28 cellular contexts compared by ENCODE assay signal in the genomic region with DNA sequence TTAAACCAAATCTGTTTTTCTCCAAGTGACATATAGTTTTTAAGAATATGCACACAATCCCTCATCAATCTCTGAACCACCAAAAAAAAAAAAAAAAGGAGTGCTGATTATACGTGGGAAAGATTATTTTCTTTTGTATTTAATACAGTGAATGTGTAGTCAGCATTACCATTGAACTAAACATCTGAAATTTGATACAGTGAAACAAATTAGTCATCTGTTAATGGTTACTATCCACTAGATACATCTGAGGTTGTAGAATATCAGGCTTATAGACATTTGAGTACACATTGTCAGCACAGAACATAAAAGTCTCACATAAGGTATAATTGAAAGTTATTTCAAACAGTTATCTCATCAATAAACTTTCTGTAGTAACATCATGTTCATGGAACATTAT.
DNase-seq lines count a peak whose midpoint lies in the region; ATAC-seq and TF ChIP-seq lines count a peak whose summit lies in the region.
"Had no signal": no experiment of that assay in that cellular context is flagged by ENCODE, and none has a peak within 500 bp of the region (broad histone marks: within the 10 kb centered on the region; RNA-seq: fewer than 3 reads in every experiment).

No MANE protein-coding gene starts in this region.

- ATAC-seq in HG03520 (IDR thresholded peaks at IDR 0.05; ENCODE audit: unreplicated experiment), result no peak
- ATAC-seq: gastroesophageal sphincter; GM12878; naive thymus-derived CD4-positive, alpha-beta T cell; stimulated activated effector memory CD8-positive, alpha-beta T cell treated with anti-CD3 and anti-CD28 coated beads, Interleukin-12 subunit alpha, Interleukin-12 subunit beta, amount 100 ng/mL, for 72 hours had no signal

- no peak for TF ChIP-seq POLR2A in Peyer's patch (IDR thresholded peaks at IDR 0.05)

- peaks cover 0 to 17% (median 0%) of the 10 kb centered on the region in 3 donors for H3K36me3 ChIP-seq in Peyer's patch
- H3K36me3 ChIP-seq: HAP-1, ovary, vagina had no signal

- DNase-seq in NCI-H748 (lab: John Stamatoyannopoulos, UW; ENCODE audit: unreplicated experiment), result peak; percentile 20
- no peak for DNase-seq in NCI-H748 treated with DMSO at 0.1 percent for 48 hours (lab: John Stamatoyannopoulos, UW)
- peak; percentile 57 for DNase-seq in NCI-H69 (lab: John Stamatoyannopoulos, UW)
- DNase-seq in epithelial cell of esophagus (ENCODE audit: low read depth), result peak; percentile 21
- DNase-seq in renal cortical epithelial cell (ENCODE audit: low read depth), result peak; percentile 57
- DNase-seq in Peyer's patch, result no peak
- DNase-seq in retina, result no peak
- DNase-seq: activated CD4-positive, alpha-beta T cell treated with anti-CD3 and anti-CD28 coated beads for 1 hour; activated CD8-positive, alpha-beta memory T cell treated with anti-CD3 and anti-CD28 coated beads for 24 hours; activated naive CD4-positive, alpha-beta T cell treated with anti-CD3 and anti-CD28 coated beads for 36 hours; activated T-cell treated with anti-CD3 and anti-CD28 coated beads, Interleukin-2, amount 50 U/mL, for 48 hours; anterior cingulate cortex; C1 segment of cervical spinal cord; central memory CD4-positive, alpha-beta T cell; mesenchymal stem cell; naive thymus-derived CD4-positive, alpha-beta T cell; NCI-H1417 treated with DMSO at 0.1 percent for 48 hours; NK-92 treated with Interleukin-12 subunit alpha and Interleukin-12 subunit beta, amount 100 ng/mL, for 24 hours; ovary; sigmoid colon had no signal

- H3K27ac ChIP-seq in Peyer's patch, result no peak overlapping the region
- H3K27ac ChIP-seq: epithelial cell of prostate, gastroesophageal sphincter, ovary, sigmoid colon, suprapubic skin, vagina had no signal

- no peaks in the 10 kb centered on the region for H3K4me1 ChIP-seq in Peyer's patch
- H3K4me1 ChIP-seq: gastroesophageal sphincter, HAP-1, sigmoid colon, suprapubic skin, vagina had no signal

- H3K4me3 ChIP-seq in epithelial cell of esophagus (ENCODE audit: low read length) (no peak overlapping the region), Peyer's patch (no peak overlapping the region)
- H3K4me3 ChIP-seq: gastroesophageal sphincter, GM12878, HAP-1, ovary, sigmoid colon, suprapubic skin, vagina had no signal

- TF ChIP-seq CTCF in epithelial cell of esophagus (IDR thresholded peaks at IDR 0.05; ENCODE audit: insufficient read depth, low read depth, low read length, missing control alignments) (no peak), Peyer's patch (IDR thresholded peaks at IDR 0.05) (no peak)

- no peaks in the 10 kb centered on the region for H3K27me3 ChIP-seq in Peyer's patch
- H3K27me3 ChIP-seq: gastroesophageal sphincter, ovary, sigmoid colon, suprapubic skin, vagina had no signal

- H3K9me3 ChIP-seq in Peyer's patch, result no peaks in the 10 kb centered on the region
- H3K9me3 ChIP-seq: gastroesophageal sphincter, HAP-1, ovary, sigmoid colon, suprapubic skin, vagina had no signal

Comparison
In these comparisons a context has a peak if more than half of its experiments do, and no peak if none do; other contexts are left out.
1. DNase-seq: peak in NCI-H748 (single experiment), NCI-H69 (single experiment), epithelial cell of esophagus (single experiment) and renal cortical epithelial cell (single experiment); none in NCI-H748 treated with DMSO at 0.1 percent for 48 hours (single experiment), Peyer's patch (0 of 3) and retina (single experiment).